1 cellular context compared by ENCODE assay signal in the genomic region with DNA sequence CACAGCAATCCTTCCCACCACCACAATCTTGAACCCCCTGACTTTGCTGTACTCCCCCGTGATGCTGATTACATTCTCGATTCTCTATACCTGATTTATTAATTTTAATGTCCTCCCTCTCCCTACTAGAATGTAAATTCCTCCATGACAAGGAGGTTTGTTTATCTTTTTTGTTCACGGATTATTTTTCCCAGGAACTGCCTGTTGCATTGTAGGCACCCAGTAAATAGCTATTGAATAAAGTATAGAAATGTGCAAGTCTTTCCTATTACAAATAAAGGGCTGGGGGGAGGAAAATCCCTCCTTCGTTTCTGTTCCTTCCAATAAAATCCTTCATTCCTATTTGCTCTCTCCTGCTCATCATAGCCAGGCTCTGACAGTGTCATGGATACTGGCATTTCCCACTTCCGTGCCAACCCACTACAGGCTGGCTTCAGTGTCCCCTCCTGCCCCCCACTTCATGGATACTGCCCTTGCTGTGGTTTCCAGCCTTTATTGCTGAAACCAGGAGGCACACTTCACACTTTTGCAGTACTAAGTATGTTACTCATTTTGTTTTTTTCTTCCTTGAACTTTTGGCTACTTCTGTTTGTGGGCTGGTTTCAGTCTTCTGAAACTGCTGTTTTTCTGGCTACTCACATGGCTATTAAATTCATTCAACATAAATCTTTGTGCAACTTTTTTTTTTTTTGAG.
A peak's percentile ranks its signal among the peaks of the same experiment; 100 is the strongest.
TF ChIP-seq lines count a peak whose summit lies in the region.

No MANE protein-coding gene starts in this region.

TF ChIP-seq in GM12878, 131 proteins besides CTCF, POLR2A, EP300 and RAD21 (continued from another document):
- TF ChIP-seq BMI1 (IDR thresholded peaks at IDR 0.05; ENCODE audit: borderline replicate concordance): no peak
- no peak for TF ChIP-seq SREBF2 (IDR thresholded peaks at IDR 0.05; ENCODE audit: low read length)
- TF ChIP-seq, protein P1, sequence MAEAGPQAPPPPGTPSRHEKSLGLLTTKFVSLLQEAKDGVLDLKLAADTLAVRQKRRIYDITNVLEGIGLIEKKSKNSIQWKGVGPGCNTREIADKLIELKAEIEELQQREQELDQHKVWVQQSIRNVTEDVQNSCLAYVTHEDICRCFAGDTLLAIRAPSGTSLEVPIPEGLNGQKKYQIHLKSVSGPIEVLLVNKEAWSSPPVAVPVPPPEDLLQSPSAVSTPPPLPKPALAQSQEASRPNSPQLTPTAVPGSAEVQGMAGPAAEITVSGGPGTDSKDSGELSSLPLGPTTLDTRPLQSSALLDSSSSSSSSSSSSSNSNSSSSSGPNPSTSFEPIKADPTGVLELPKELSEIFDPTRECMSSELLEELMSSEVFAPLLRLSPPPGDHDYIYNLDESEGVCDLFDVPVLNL (IDR thresholded peaks at IDR 0.05; ENCODE audit: low read depth, low read length): no peak
- TF ChIP-seq ZSCAN29 (IDR thresholded peaks at IDR 0.05): no peak
- TF ChIP-seq, protein P2, sequence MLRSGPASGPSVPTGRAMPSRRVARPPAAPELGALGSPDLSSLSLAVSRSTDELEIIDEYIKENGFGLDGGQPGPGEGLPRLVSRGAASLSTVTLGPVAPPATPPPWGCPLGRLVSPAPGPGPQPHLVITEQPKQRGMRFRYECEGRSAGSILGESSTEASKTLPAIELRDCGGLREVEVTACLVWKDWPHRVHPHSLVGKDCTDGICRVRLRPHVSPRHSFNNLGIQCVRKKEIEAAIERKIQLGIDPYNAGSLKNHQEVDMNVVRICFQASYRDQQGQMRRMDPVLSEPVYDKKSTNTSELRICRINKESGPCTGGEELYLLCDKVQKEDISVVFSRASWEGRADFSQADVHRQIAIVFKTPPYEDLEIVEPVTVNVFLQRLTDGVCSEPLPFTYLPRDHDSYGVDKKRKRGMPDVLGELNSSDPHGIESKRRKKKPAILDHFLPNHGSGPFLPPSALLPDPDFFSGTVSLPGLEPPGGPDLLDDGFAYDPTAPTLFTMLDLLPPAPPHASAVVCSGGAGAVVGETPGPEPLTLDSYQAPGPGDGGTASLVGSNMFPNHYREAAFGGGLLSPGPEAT (IDR thresholded peaks at IDR 0.05; ENCODE audit: low read depth): 0 out of 2 replicates have a peak, but pooled peaks have one; percentile 27
- TF ChIP-seq BCL3 (IDR thresholded peaks at IDR 0.05; ENCODE audit: borderline replicate concordance, insufficient read depth, low read depth, low read length, poor library complexity, severe bottlenecking): no peak
- TF ChIP-seq CEBPB (IDR thresholded peaks at IDR 0.05; ENCODE audit: borderline replicate concordance in 1 of 2, low read depth in 2 of 2, low read length in 2 of 2): no peak
- TF ChIP-seq POLR2AphosphoS5 (IDR thresholded peaks at IDR 0.05; ENCODE audit: low read length): no peak
- no peak for TF ChIP-seq SP1 (IDR thresholded peaks at IDR 0.05; ENCODE audit: low read depth, low read length)
- TF ChIP-seq NFYA (IDR thresholded peaks at IDR 0.05; ENCODE audit: borderline replicate concordance, low read depth, low read length): no peak
- TF ChIP-seq, protein P3, sequence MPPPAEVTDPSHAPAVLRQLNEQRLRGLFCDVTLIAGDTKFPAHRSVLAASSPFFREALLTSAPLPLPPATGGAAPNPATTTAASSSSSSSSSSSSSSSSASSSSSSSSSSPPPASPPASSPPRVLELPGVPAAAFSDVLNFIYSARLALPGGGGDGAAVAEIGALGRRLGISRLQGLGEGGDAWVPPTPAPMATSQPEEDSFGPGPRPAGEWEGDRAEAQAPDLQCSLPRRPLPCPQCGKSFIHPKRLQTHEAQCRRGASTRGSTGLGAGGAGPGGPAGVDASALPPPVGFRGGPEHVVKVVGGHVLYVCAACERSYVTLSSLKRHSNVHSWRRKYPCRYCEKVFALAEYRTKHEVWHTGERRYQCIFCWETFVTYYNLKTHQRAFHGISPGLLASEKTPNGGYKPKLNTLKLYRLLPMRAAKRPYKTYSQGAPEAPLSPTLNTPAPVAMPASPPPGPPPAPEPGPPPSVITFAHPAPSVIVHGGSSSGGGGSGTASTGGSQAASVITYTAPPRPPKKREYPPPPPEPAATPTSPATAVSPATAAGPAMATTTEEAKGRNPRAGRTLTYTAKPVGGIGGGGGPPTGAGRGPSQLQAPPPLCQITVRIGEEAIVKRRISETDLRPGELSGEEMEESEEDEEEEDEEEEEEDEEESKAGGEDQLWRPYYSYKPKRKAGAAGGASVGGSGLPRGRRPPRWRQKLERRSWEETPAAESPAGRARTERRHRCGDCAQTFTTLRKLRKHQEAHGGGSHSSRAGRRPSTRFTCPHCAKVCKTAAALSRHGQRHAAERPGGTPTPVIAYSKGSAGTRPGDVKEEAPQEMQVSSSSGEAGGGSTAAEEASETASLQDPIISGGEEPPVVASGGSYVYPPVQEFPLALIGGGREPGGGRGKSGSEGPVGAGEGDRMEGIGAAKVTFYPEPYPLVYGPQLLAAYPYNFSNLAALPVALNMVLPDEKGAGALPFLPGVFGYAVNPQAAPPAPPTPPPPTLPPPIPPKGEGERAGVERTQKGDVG (CRISPR knock-in tag; IDR thresholded peaks at IDR 0.05): no peak
